In the genomic region with DNA sequence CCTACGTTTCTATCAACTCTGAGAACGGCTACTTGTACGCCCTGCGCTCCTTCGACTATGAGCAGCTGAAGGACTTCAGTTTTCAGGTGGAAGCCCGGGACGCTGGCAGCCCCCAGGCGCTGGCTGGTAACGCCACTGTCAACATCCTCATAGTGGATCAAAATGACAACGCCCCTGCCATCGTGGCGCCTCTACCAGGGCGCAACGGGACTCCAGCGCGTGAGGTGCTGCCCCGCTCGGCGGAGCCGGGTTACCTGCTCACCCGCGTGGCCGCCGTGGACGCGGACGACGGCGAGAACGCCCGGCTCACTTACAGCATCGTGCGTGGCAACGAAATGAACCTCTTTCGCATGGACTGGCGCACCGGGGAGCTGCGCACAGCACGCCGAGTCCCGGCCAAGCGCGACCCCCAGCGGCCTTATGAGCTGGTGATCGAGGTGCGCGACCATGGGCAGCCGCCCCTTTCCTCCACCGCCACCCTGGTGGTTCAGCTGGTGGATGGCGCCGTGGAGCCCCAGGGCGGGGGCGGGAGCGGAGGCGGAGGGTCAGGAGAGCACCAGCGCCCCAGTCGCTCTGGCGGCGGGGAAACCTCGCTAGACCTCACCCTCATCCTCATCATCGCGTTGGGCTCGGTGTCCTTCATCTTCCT, we compare ENCODE assay signal across 8 cellular contexts. TPM values are rescaled to one million over a fixed set of nuclear protein-coding genes. Genes with fewer than 3 reads are reported as not detected.
DNase-seq lines count a peak whose midpoint lies in the region; ATAC-seq and TF ChIP-seq lines count a peak whose summit lies in the region.

No MANE protein-coding gene starts in this region.

- ATAC-seq in HG02981 (IDR thresholded peaks at IDR 0.05; ENCODE audit: unreplicated experiment) (no peak), GM18517 (IDR thresholded peaks at IDR 0.05; ENCODE audit: unreplicated experiment) (no peak), right lobe of liver (no peak)

- H3K4me3 ChIP-seq in rectal smooth muscle tissue (ENCODE audit: low read length) (peak overlapping the region; percentile 70), PC-9 (no peak overlapping the region), right lobe of liver (no peak overlapping the region)

- POLR2A ChIA-PET in RWPE1 (lab: Yijun Ruan, JAX; ENCODE audit: low non-redundant PET), result no interaction called here
- POLR2A ChIA-PET in PC-9 (lab: Charles Lee; ENCODE audit: unreplicated experiment), result no interaction called here

- H3K9me2 ChIP-seq in PC-9 (ENCODE audit: insufficient read depth), result no peaks in the 10 kb centered on the region

- TF ChIP-seq CTCF in RWPE1 (conservative IDR thresholded peaks at IDR 0.05; ENCODE audit: low read depth) (peak; percentile 17; the same call in 1 of the 2 replicates), PC-9 (conservative IDR thresholded peaks at IDR 0.05) (no peak), right lobe of liver (IDR thresholded peaks at IDR 0.05) (no peak)

- CTCF ChIA-PET in RWPE1 (lab: Yijun Ruan, JAX) (no interaction called here), PC-9 (lab: Charles Lee) (no interaction called here)

- H4K20me1 ChIP-seq in PC-9 (ENCODE audit: insufficient read depth), result no peaks in the 10 kb centered on the region

- no peak overlapping the region for H3K4me2 ChIP-seq in PC-9

- H3K27me3 ChIP-seq in rectal smooth muscle tissue (ENCODE audit: control insufficient read depth, insufficient read depth, low read length) (peaks cover 21% of the 10 kb centered on the region), PC-9 (ENCODE audit: insufficient read depth, low read depth) (no peaks in the 10 kb centered on the region), right lobe of liver (peaks cover 0 to 24% of the 10 kb centered on the region in 2 donors)

- DNase-seq in ELF-1 (ENCODE audit: low read depth, low spot score) (peak; percentile 76), RWPE1 (ENCODE audit: low spot score) (no peak), glomerular visceral epithelial cell (ENCODE audit: extremely low spot score) (peak; percentile 18), PC-9 (no peak), right lobe of liver (no peak)

- H3K27ac ChIP-seq in RWPE1, result no peak overlapping the region
- no peak overlapping the region for H3K27ac ChIP-seq in rectal smooth muscle tissue (ENCODE audit: low read depth, low read length)
- no peak overlapping the region for H3K27ac ChIP-seq in PC-9
- H3K27ac ChIP-seq in right lobe of liver, result no peak overlapping the region

- 5% methylated on average over 4 of the region's 63 CpGs for WGBS in right lobe of liver (ENCODE audit: insufficient coverage, low coverage, low lambda C conversion rate, missing lambda C conversion rate)

- intact Hi-C loops in PC-9 (cut with micrococcal nuclease; ENCODE audit: unreplicated experiment) (no loop called here), right lobe of liver (cut with DNase I) (no loop called here)

- no peak overlapping the region for H3K9ac ChIP-seq in rectal smooth muscle tissue (ENCODE audit: low read length)

- no peaks in the 10 kb centered on the region for H3K36me3 ChIP-seq in rectal smooth muscle tissue (ENCODE audit: control insufficient read depth, insufficient read depth, low read length)
- no peaks in the 10 kb centered on the region for H3K36me3 ChIP-seq in PC-9 (ENCODE audit: low read depth)
- H3K36me3 ChIP-seq in right lobe of liver, result no peaks in the 10 kb centered on the region

- BruUV-seq in PC-9 (replicated peaks; lab: Mats Ljungman, UMichigan), result no TSS peak

- no peaks in the 10 kb centered on the region for H3F3A ChIP-seq in PC-9 (ENCODE audit: insufficient read depth, low read depth)

- H3K4me1 ChIP-seq in rectal smooth muscle tissue (ENCODE audit: control insufficient read depth, insufficient read depth, low read length), result peaks cover 13% of the 10 kb centered on the region
- no peaks in the 10 kb centered on the region for H3K4me1 ChIP-seq in PC-9 (replicated peaks; ENCODE audit: insufficient read depth)
- H3K4me1 ChIP-seq in right lobe of liver, result peaks cover 0 to 31% (median 0%) of the 10 kb centered on the region in 4 donors

- no peak for TF ChIP-seq POLR2A in right lobe of liver (IDR thresholded peaks at IDR 0.05)

- H3K9me3 ChIP-seq in PC-9 (ENCODE audit: insufficient read depth, low read depth) (no peaks in the 10 kb centered on the region), right lobe of liver (no peaks in the 10 kb centered on the region)

- no peaks in the 10 kb centered on the region for H3K79me2 ChIP-seq in PC-9 (ENCODE audit: low read depth)

- H2AFZ ChIP-seq in PC-9, result no peak overlapping the region

RNA-seq across cellular contexts. Expression of gene PCDH10, which starts 2.7 kb away (rescaled TPM):
- total RNA-seq in PC-9 (2021) (not detected in 2 replicates), right lobe of liver (under 1 TPM in 3 of 6 experiments, not detected in 3; 0.05 to 0.20 (median 0.12) TPM)

Comparison
In these comparisons a context has a peak if more than half of its experiments do, and no peak if none do; other contexts are left out.
1. DNase-seq: peak in ELF-1 (single experiment) and glomerular visceral epithelial cell (single experiment); none in RWPE1 (single experiment), PC-9 (0 of 2) and right lobe of liver (0 of 3).